ENCODE assay signal across 8 cellular contexts in genomic region chr1:213051881-213052202, GRCh38. TPM values are rescaled to one million over a fixed set of nuclear protein-coding genes. Genes with fewer than 3 reads are reported as not detected.
DNase-seq lines count a peak whose midpoint lies in the region; ATAC-seq, FAIRE-seq and TF ChIP-seq lines count a peak whose summit lies in the region.

No MANE protein-coding gene starts in this region.

- peak overlapping the region; percentile 91 for H3K4me2 ChIP-seq in keratinocyte (ENCODE audit: control insufficient read depth, extremely low read depth, insufficient read depth, low read depth, low read length)

- no peak for FAIRE-seq in keratinocyte (lab: Jason Lieb, UNC)

- H3K4me1 ChIP-seq in keratinocyte (ENCODE audit: control insufficient read depth, extremely low read depth, insufficient read depth, low read length) (peaks cover 23% of the 10 kb centered on the region), testis (peaks cover 14% of the 10 kb centered on the region)

- H3K4me3 Mint-ChIP-seq in T-helper 2 cell treated with Interferon-gamma antibody and Interleukin-4, amounts not matched to agents 5 μg/mL and 100 μg/mL, for 36 hours = peak overlapping the region; percentile 91
- peak overlapping the region; percentile 93 for H3K4me3 Mint-ChIP-seq in activated T-helper 2 cell treated with anti-CD3 and anti-CD28 coated beads, Interferon-gamma antibody, Interleukin-2, Interleukin-4, amounts not matched to agents 10 μg/mL and 5 μg/mL and 100 μg/mL, durations not matched to agents 14 hours and 24 hours and 36 hours (ENCODE audit: low read depth)

- no peak for TF ChIP-seq POLR2A in testis (IDR thresholded peaks at IDR 0.05)

- peaks cover 12% of the 10 kb centered on the region for H3K36me3 Mint-ChIP-seq in T-helper 2 cell treated with Interferon-gamma antibody and Interleukin-4, amounts not matched to agents 5 μg/mL and 100 μg/mL, for 36 hours (ENCODE audit: low read depth)
- peaks cover 28% of the 10 kb centered on the region for H3K36me3 Mint-ChIP-seq in activated T-helper 2 cell treated with anti-CD3 and anti-CD28 coated beads, Interferon-gamma antibody, Interleukin-2, Interleukin-4, amounts not matched to agents 10 μg/mL and 5 μg/mL and 100 μg/mL, durations not matched to agents 14 hours and 24 hours and 36 hours (ENCODE audit: low read depth)

- H3K27ac Mint-ChIP-seq in T-helper 2 cell treated with Interferon-gamma antibody and Interleukin-4, amounts not matched to agents 5 μg/mL and 100 μg/mL, for 36 hours = peak overlapping the region; percentile 88
- H3K27ac Mint-ChIP-seq in activated T-helper 2 cell treated with anti-CD3 and anti-CD28 coated beads, Interferon-gamma antibody, Interleukin-2, Interleukin-4, amounts not matched to agents 10 μg/mL and 5 μg/mL and 100 μg/mL, durations not matched to agents 14 hours and 24 hours and 36 hours = peak overlapping the region; percentile 85

- no peaks in the 10 kb centered on the region for H4K20me1 ChIP-seq in keratinocyte (ENCODE audit: control insufficient read depth, extremely low read depth, insufficient read depth, low read length)

- H3K27me3 ChIP-seq in keratinocyte (ENCODE audit: control insufficient read depth, extremely low read depth, insufficient read depth, low read length) = no peaks in the 10 kb centered on the region
- no peaks in the 10 kb centered on the region for H3K27me3 ChIP-seq in testis

- intact Hi-C loops in activated T-helper 2 cell treated with anti-CD3 and anti-CD28 coated beads, Interferon-gamma antibody, Interleukin-2, Interleukin-4, amounts not matched to agents 10 μg/mL and 5 μg/mL and 100 μg/mL, durations not matched to agents 14 hours and 24 hours and 36 hours (cut with micrococcal nuclease) = loop anchor here (1.0 to 2.0 kb wide), 3 partner anchors 19 to 1371 kb away; partner anchors contain the start of gene ANGEL2
- intact Hi-C loops in testis (cut with DNase I; ENCODE audit: low total_unique reads) = no loop called here

- H3K36me3 ChIP-seq in keratinocyte (ENCODE audit: control insufficient read depth in 2 of 2, extremely low read depth in 1 of 2, insufficient read depth in 2 of 2, low read length in 2 of 2) (no peaks in the 10 kb centered on the region), testis (ENCODE audit: low read depth, missing control alignments) (no peaks in the 10 kb centered on the region)

- peaks cover 32% of the 10 kb centered on the region for H3K79me2 ChIP-seq in keratinocyte (ENCODE audit: control insufficient read depth, insufficient read depth, low read length)

- WGBS in testis, 2 donors = 26 to 29% methylated on average over 2 of the region's 2 CpGs

- H3K4me1 Mint-ChIP-seq in T-helper 2 cell treated with Interferon-gamma antibody and Interleukin-4, amounts not matched to agents 5 μg/mL and 100 μg/mL, for 36 hours (ENCODE audit: low read depth) = peaks cover 24% of the 10 kb centered on the region
- peaks cover 31% of the 10 kb centered on the region for H3K4me1 Mint-ChIP-seq in activated T-helper 2 cell treated with anti-CD3 and anti-CD28 coated beads, Interferon-gamma antibody, Interleukin-2, Interleukin-4, amounts not matched to agents 10 μg/mL and 5 μg/mL and 100 μg/mL, durations not matched to agents 14 hours and 24 hours and 36 hours (ENCODE audit: low read depth)

- no peaks in the 10 kb centered on the region for H3K9me1 ChIP-seq in keratinocyte (ENCODE audit: control insufficient read depth, extremely low read depth, insufficient read depth, low read length)

- peaks cover 10% of the 10 kb centered on the region for H3K9me3 Mint-ChIP-seq in T-helper 2 cell treated with Interferon-gamma antibody and Interleukin-4, amounts not matched to agents 5 μg/mL and 100 μg/mL, for 36 hours
- peaks cover 24% of the 10 kb centered on the region for H3K9me3 Mint-ChIP-seq in activated T-helper 2 cell treated with anti-CD3 and anti-CD28 coated beads, Interferon-gamma antibody, Interleukin-2, Interleukin-4, amounts not matched to agents 10 μg/mL and 5 μg/mL and 100 μg/mL, durations not matched to agents 14 hours and 24 hours and 36 hours

- ATAC-seq in HG03196 (IDR thresholded peaks at IDR 0.05; ENCODE audit: unreplicated experiment) = no peak

- H3K27ac ChIP-seq in keratinocyte (ENCODE audit: control insufficient read depth, insufficient read depth, low read length) = peak overlapping the region; percentile 78
- peak overlapping the region in 1 of 2 donors; percentile 88 for H3K27ac ChIP-seq in testis

- dilution Hi-C loops in keratinocyte (cut with MboI; ENCODE audit: extremely low pct_ligation_motif_present, low sequenced_read_pairs) = no loop called here

- no peak for TF ChIP-seq CTCF in keratinocyte (optimal IDR thresholded peaks at IDR 0.05 in 1 of 3, IDR thresholded peaks at IDR 0.05 in 1 of 3, conservative IDR thresholded peaks at IDR 0.05 in 1 of 3; ENCODE audit: extremely low read depth in 1 of 3, insufficient read depth in 2 of 3, low read length in 3 of 3)
- TF ChIP-seq CTCF in testis (IDR thresholded peaks at IDR 0.05) = no peak

- peak overlapping the region; percentile 98 for H2AFZ ChIP-seq in keratinocyte (ENCODE audit: control insufficient read depth, low read length)

- H3K9me3 ChIP-seq in keratinocyte (ENCODE audit: control insufficient read depth, low read depth, low read length) (no peaks in the 10 kb centered on the region), testis (no peaks in the 10 kb centered on the region)

- H3K4me3 ChIP-seq in keratinocyte (ENCODE audit: control insufficient read depth in 2 of 3, extremely low read depth in 1 of 3, insufficient read depth in 2 of 3, low read depth in 1 of 3, low read length in 3 of 3) (peak overlapping the region; percentile 91 to 99 (median 96)), testis (peak overlapping the region; percentile 75 to 81)

- H3K9ac ChIP-seq in keratinocyte (ENCODE audit: control insufficient read depth, extremely low read depth, insufficient read depth, low read length) = peak overlapping the region; percentile 80

- no peak for DNase-seq in T-helper 2 cell treated with Interferon-gamma antibody and Interleukin-4, amounts not matched to agents 5 μg/mL and 100 μg/mL, for 36 hours (ENCODE audit: low spot score)
- no peak for DNase-seq in T-helper 2 cell
- DNase-seq in activated T-helper 2 cell treated with anti-CD3 and anti-CD28 coated beads, Interferon-gamma antibody, Interleukin-2, Interleukin-4, amounts not matched to agents 10 μg/mL and 5 μg/mL and 100 μg/mL, durations not matched to agents 14 hours and 24 hours and 36 hours (ENCODE audit: low spot score) = no peak
- DNase-seq in keratinocyte (ENCODE audit: low read depth, low spot score) = no peak
- no peak for DNase-seq in testis
- DNase-seq in anterior cingulate cortex (lab: John Stamatoyannopoulos, UW) = no peak
- DNase-seq in stimulated activated naive CD4-positive, alpha-beta T cell treated with Interleukin-2 at 50 U/mL for 16 hours (lab: John Stamatoyannopoulos, UW) = no peak

- H3K27me3 Mint-ChIP-seq in T-helper 2 cell treated with Interferon-gamma antibody and Interleukin-4, amounts not matched to agents 5 μg/mL and 100 μg/mL, for 36 hours (ENCODE audit: low read depth) = peaks cover 12% of the 10 kb centered on the region
- H3K27me3 Mint-ChIP-seq in activated T-helper 2 cell treated with anti-CD3 and anti-CD28 coated beads, Interferon-gamma antibody, Interleukin-2, Interleukin-4, amounts not matched to agents 10 μg/mL and 5 μg/mL and 100 μg/mL, durations not matched to agents 14 hours and 24 hours and 36 hours (ENCODE audit: low read depth) = peaks cover 12% of the 10 kb centered on the region

RNA-seq across cellular contexts. Expression of gene RPS6KC1, which starts 0.8 kb away (rescaled TPM):
- 7.2 and 7.3 TPM in 2 replicates for total RNA-seq in activated T-helper 2 cell treated with anti-CD3 and anti-CD28 coated beads, Interferon-gamma antibody, Interleukin-2, Interleukin-4, amounts not matched to agents 10 μg/mL and 5 μg/mL and 100 μg/mL, durations not matched to agents 14 hours and 24 hours and 36 hours
- polyA plus RNA-seq in keratinocyte (8.0 to 13.0 TPM (median 11.2 TPM) in 3 replicates), testis (ENCODE audit: insufficient read depth, low read depth, low replicate concordance) (32.2 TPM)
- 8.2 TPM for polyA plus RNA-seq in keratinocyte (2011; ENCODE audit: low read depth)
- 6.1 and 10.9 TPM in 2 replicates for polyA plus RNA-seq in keratinocyte (2011; cell fraction: cytosol; rRNA removed)
- 12.8 and 18.6 TPM in 2 replicates for polyA plus RNA-seq in keratinocyte (2011; cell fraction: nucleus; rRNA removed)
- 7.2 and 8.5 TPM in 2 replicates for polyA plus RNA-seq in keratinocyte (2012; ENCODE audit: low replicate concordance)
- 3.0 to 22.0 TPM (median 13.2 TPM) in 3 replicates for polyA minus RNA-seq in keratinocyte
- 8.1 TPM for polyA minus RNA-seq in keratinocyte (2011; cell fraction: cytosol; rRNA and poly(A)+ RNA removed)
- 22.7 and 38.5 TPM in 2 replicates for polyA minus RNA-seq in keratinocyte (2011; cell fraction: nucleus; rRNA and poly(A)+ RNA removed)
- total RNA-seq in testis = 10 to 100 TPM; 55.5 to 60.2 TPM

RNA-seq across cellular contexts. Expression of gene ANGEL2, which starts 36.2 kb away (rescaled TPM):
- total RNA-seq in activated T-helper 2 cell treated with anti-CD3 and anti-CD28 coated beads, Interferon-gamma antibody, Interleukin-2, Interleukin-4, amounts not matched to agents 10 μg/mL and 5 μg/mL and 100 μg/mL, durations not matched to agents 14 hours and 24 hours and 36 hours = 46.2 and 46.3 TPM in 2 replicates
- 17.2 to 25.6 TPM (median 18.4 TPM) in 3 replicates for polyA plus RNA-seq in keratinocyte
- 8.2 TPM for polyA plus RNA-seq in keratinocyte (2011; ENCODE audit: low read depth)
- polyA plus RNA-seq in keratinocyte (2011; cell fraction: cytosol; rRNA removed) = 8.3 and 14.4 TPM in 2 replicates
- polyA plus RNA-seq in keratinocyte (2011; cell fraction: nucleus; rRNA removed) = 32.5 and 36.7 TPM in 2 replicates
- polyA plus RNA-seq in keratinocyte (2012; ENCODE audit: low replicate concordance) = 10.9 and 16.4 TPM in 2 replicates
- 8.5 to 36.7 TPM (median 24.7 TPM) in 3 replicates for polyA minus RNA-seq in keratinocyte
- polyA minus RNA-seq in keratinocyte (2011; cell fraction: cytosol; rRNA and poly(A)+ RNA removed) = 19.0 TPM
- 22.8 and 41.0 TPM in 2 replicates for polyA minus RNA-seq in keratinocyte (2011; cell fraction: nucleus; rRNA and poly(A)+ RNA removed)
- 10 to 100 TPM; 49.1 to 63.1 TPM for total RNA-seq in testis
- polyA plus RNA-seq in testis (ENCODE audit: insufficient read depth, low read depth, low replicate concordance) = 20.3 TPM
